ENCODE assay signal across 12 cellular contexts in genomic region chr16:49875812-49876715, GRCh38. TPM values are rescaled to one million over a fixed set of nuclear protein-coding genes. Genes with fewer than 3 reads are reported as not detected.
DNase-seq lines count a peak whose midpoint lies in the region; ATAC-seq, FAIRE-seq and TF ChIP-seq lines count a peak whose summit lies in the region.
"Had no signal": no experiment of that assay in that cellular context is flagged by ENCODE, and none has a peak within 500 bp of the region (broad histone marks: within the 10 kb centered on the region; RNA-seq: fewer than 3 reads in every experiment).

No MANE protein-coding gene starts in this region.

- H3K4me1 Mint-ChIP-seq in neural crest cell: peaks cover 15% of the 10 kb centered on the region

- no peak for TF ChIP-seq CTCF in neural crest cell (conservative IDR thresholded peaks at IDR 0.05)
- TF ChIP-seq CTCF in upper lobe of right lung (IDR thresholded peaks at IDR 0.05): no peak

- intact Hi-C loops in left cardiac atrium (cut with DNase I) (loop anchor here in 1 of 2 donors (5.0 to 10.0 kb wide), 2 partner anchors 271 to 469 kb away; no protein-coding TSS in a partner anchor), upper lobe of right lung (cut with DNase I) (no loop called here)

- peak overlapping the region; percentile 44 for H3K4me3 Mint-ChIP-seq in neural crest cell
- H3K4me3 Mint-ChIP-seq: activated T-cell treated with anti-CD3 and anti-CD28 coated beads, Interleukin-2, amount 50 U/mL, for 4 hours had no signal

- no peak for TF ChIP-seq POLR2A in GM12891 (IDR thresholded peaks at IDR 0.05; ENCODE audit: low read depth, low read length)

- H3K9me3 ChIP-seq in NT2/D1 (ENCODE audit: insufficient read depth, low read length) (no peaks in the 10 kb centered on the region), upper lobe of right lung (no peaks in the 10 kb centered on the region)
- H3K9me3 ChIP-seq: MG63 had no signal

- H3K4me1 ChIP-seq in NT2/D1 (ENCODE audit: insufficient read depth, insufficient read length) (peaks cover 4% of the 10 kb centered on the region), upper lobe of right lung (peaks cover 6% of the 10 kb centered on the region)

- ATAC-seq in left cardiac atrium (peak; percentile 14 to 30), upper lobe of right lung (no peak)

- H3K36me3 ChIP-seq in NT2/D1 (ENCODE audit: insufficient read depth, insufficient read length, low read length): no peaks in the 10 kb centered on the region
- H3K36me3 ChIP-seq in upper lobe of right lung: no peaks in the 10 kb centered on the region
- H3K36me3 ChIP-seq: MG63, WERI-Rb-1 had no signal

- no peak overlapping the region for H3K27ac ChIP-seq in upper lobe of right lung
- H3K27ac ChIP-seq: WERI-Rb-1 had no signal

- H3K4me3 ChIP-seq in NT2/D1 (ENCODE audit: insufficient read length, low read depth) (peak overlapping the region; percentile 49), upper lobe of right lung (peak overlapping the region; percentile 37)
- H3K4me3 ChIP-seq: lung, MG63 had no signal

- H3K27me3 ChIP-seq in NT2/D1 (ENCODE audit: insufficient read depth, insufficient read length) (no peaks in the 10 kb centered on the region), upper lobe of right lung (peaks cover 8% of the 10 kb centered on the region)
- H3K27me3 ChIP-seq: MG63 had no signal

- no peak for DNase-seq in NT2/D1 (ENCODE audit: low read depth, low spot score)
- no peak for DNase-seq in left cardiac atrium
- no peak for DNase-seq in neural crest cell (ENCODE audit: low read depth, low spot score)
- DNase-seq in upper lobe of right lung: no peak
- DNase-seq in RKO (ENCODE audit: low spot score): no peak
- no peak for DNase-seq in AG08396 (ENCODE audit: low spot score)
- no peak for DNase-seq in GM12891 (ENCODE audit: insufficient read length, low spot score)
- DNase-seq: activated T-cell treated with anti-CD3 and anti-CD28 coated beads, Interleukin-2, amount 50 U/mL, for 4 hours; NCI-H2227 treated with DMSO at 0.1 percent for 48 hours had no signal

- H3K9ac ChIP-seq in NT2/D1 (ENCODE audit: insufficient read length, low read depth): peak overlapping the region; percentile 81

- peaks cover 4% of the 10 kb centered on the region for H3K27me3 Mint-ChIP-seq in neural crest cell (ENCODE audit: low read depth)

- H3K27ac Mint-ChIP-seq in neural crest cell (ENCODE audit: unreplicated experiment): no peak overlapping the region

- H3K9me3 Mint-ChIP-seq in neural crest cell: no peaks in the 10 kb centered on the region
- H3K9me3 Mint-ChIP-seq: activated T-cell treated with anti-CD3 and anti-CD28 coated beads, Interleukin-2, amount 50 U/mL, for 4 hours had no signal

- FAIRE-seq in GM12891 (lab: Jason Lieb, UNC): no peak

- H3K36me3 Mint-ChIP-seq in neural crest cell (ENCODE audit: low read depth): no peaks in the 10 kb centered on the region

TF ChIP-seq in GM12891, 5 proteins besides CTCF, POLR2A, EP300 and RAD21:
- TF ChIP-seq TAF1 (IDR thresholded peaks at IDR 0.05; ENCODE audit: low read depth, low read length) (no peak), POU2F2 (IDR thresholded peaks at IDR 0.05; ENCODE audit: low read depth, low read length) (no peak), PAX5 (IDR thresholded peaks at IDR 0.05; ENCODE audit: insufficient read depth, low read length, severe bottlenecking) (no peak), SPI1 (IDR thresholded peaks at IDR 0.05; ENCODE audit: low read depth, low read length) (no peak), POLR2AphosphoS5 (IDR thresholded peaks at IDR 0.05; ENCODE audit: low read depth, low read length) (no peak)

RNA-seq across cellular contexts. Expression of gene ZNF423, which starts 20.2 kb away (rescaled TPM):
- 10 to 100 TPM; 11.1 to 13.8 TPM for total RNA-seq in left cardiac atrium
- 55.0 and 55.4 TPM in 2 replicates for total RNA-seq in neural crest cell
- total RNA-seq in upper lobe of right lung: 11.9 TPM
- polyA plus RNA-seq in GM12891 (2012; ENCODE audit: low read depth, missing spikeins): 0.03 TPM
